22 cellular contexts compared by ENCODE assay signal in the genomic region with DNA sequence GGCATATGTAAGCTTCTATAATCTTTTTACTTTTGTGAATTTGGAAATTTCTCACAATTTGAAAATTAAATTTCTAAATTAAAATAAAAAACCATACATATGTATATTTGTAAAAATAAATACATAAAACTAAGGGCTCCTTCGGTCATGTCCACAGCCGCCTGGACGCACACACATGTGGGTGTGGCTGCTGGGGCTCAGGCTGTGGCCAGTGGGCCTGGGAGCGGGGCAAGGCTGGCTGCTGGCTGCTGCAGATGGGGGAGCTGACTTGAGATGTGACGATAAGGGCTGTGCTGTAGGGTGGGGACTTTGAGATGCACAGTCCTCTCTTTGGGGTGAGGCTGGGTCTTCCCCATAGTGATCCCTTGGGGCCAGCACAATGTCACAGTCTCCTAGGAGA. TPM values are rescaled to one million over a fixed set of nuclear protein-coding genes. Genes with fewer than 3 reads are reported as not detected.
A peak's percentile ranks its signal among the peaks of the same experiment; 100 is the strongest.
DNase-seq lines count a peak whose midpoint lies in the region; ATAC-seq and TF ChIP-seq lines count a peak whose summit lies in the region.
"Had no signal": no experiment of that assay in that cellular context is flagged by ENCODE, and none has a peak within 500 bp of the region (broad histone marks: within the 10 kb centered on the region; RNA-seq: fewer than 3 reads in every experiment).

No MANE protein-coding gene starts in this region.

- H3K36me3 ChIP-seq in adipocyte (ENCODE audit: control insufficient read depth, insufficient read depth, low read length, severe bottlenecking) (peaks cover 58% of the 10 kb centered on the region), esophagus squamous epithelium (peaks cover 4 to 88% (median 36%) of the 10 kb centered on the region in 3 donors)

- CTCF ChIA-PET in activated naive CD4-positive, alpha-beta T cell treated with anti-CD3 and anti-CD28 coated beads for 36 hours (lab: Charles Lee), result interaction anchor here (1.2 kb wide), 1 partner anchor 15 kb away, joined by 4 read pairs; no protein-coding TSS in a partner anchor

- H3K9me3 ChIP-seq in adipocyte (ENCODE audit: control insufficient read depth, low read length), result no peaks in the 10 kb centered on the region
- no peaks in the 10 kb centered on the region for H3K9me3 ChIP-seq in esophagus squamous epithelium
- H3K9me3 ChIP-seq: Peyer's patch had no signal

- intact Hi-C loops in activated naive CD4-positive, alpha-beta T cell treated with anti-CD3 and anti-CD28 coated beads for 36 hours (cut with micrococcal nuclease), result no loop called here
- intact Hi-C loops in esophagus squamous epithelium (cut with DNase I) (no loop called here), Right ventricle myocardium superior (cut with DNase I) (no loop called here)

- peak overlapping the region; percentile 39 for H3K9ac ChIP-seq in adipocyte (ENCODE audit: low read length)
- H3K9ac ChIP-seq: KMS-11 had no signal

- WGBS in esophagus squamous epithelium, 2 donors, result 88 to 92% methylated on average over 5 of the region's 5 CpGs

- H3K27me3 ChIP-seq in adipocyte (replicated peaks; ENCODE audit: control insufficient read depth, insufficient read depth, low read length), result no peaks in the 10 kb centered on the region
- no peaks in the 10 kb centered on the region for H3K27me3 ChIP-seq in esophagus squamous epithelium
- H3K27me3 ChIP-seq: Peyer's patch had no signal

- H3K4me1 Mint-ChIP-seq in activated naive CD4-positive, alpha-beta T cell treated with anti-CD3 and anti-CD28 coated beads for 36 hours (ENCODE audit: low read depth), result peaks cover 35% of the 10 kb centered on the region

- H3K27me3 Mint-ChIP-seq in activated naive CD4-positive, alpha-beta T cell treated with anti-CD3 and anti-CD28 coated beads for 36 hours (ENCODE audit: low read depth), result no peaks in the 10 kb centered on the region

- TF ChIP-seq POLR2A in esophagus squamous epithelium (IDR thresholded peaks at IDR 0.05), result no peak

- no peak overlapping the region for H3K4me3 Mint-ChIP-seq in activated naive CD4-positive, alpha-beta T cell treated with anti-CD3 and anti-CD28 coated beads for 36 hours

- H3K4me1 ChIP-seq in adipocyte (ENCODE audit: control insufficient read depth, insufficient read depth, low read length) (peaks cover 31% of the 10 kb centered on the region), esophagus squamous epithelium (peaks cover 24 to 86% (median 39%) of the 10 kb centered on the region in 3 donors)

- peak overlapping the region; percentile 42 to 86 (median 68) for H3K27ac ChIP-seq in esophagus squamous epithelium
- no peak overlapping the region for H3K27ac ChIP-seq in substantia nigra (ENCODE audit: low read depth, low read length, poor library complexity, severe bottlenecking)
- H3K27ac ChIP-seq: C4-2B, HL-60, KMS-11, Peyer's patch had no signal

- no peak for ATAC-seq in HG02885 (IDR thresholded peaks at IDR 0.05; ENCODE audit: poor library complexity, unreplicated experiment)
- ATAC-seq in Right ventricle myocardium superior (ENCODE audit: poor library complexity), result no peak

- TF ChIP-seq CTCF in esophagus squamous epithelium (IDR thresholded peaks at IDR 0.05), result no peak

- DNase-seq in activated naive CD4-positive, alpha-beta T cell treated with anti-CD3 and anti-CD28 coated beads for 36 hours, result no peak
- DNase-seq in activated naive CD4-positive, alpha-beta T cell treated with anti-CD3 and anti-CD28 coated beads, Interleukin-2, amount 50 U/mL, for 16 hours, result no peak
- no peak for DNase-seq in adipocyte (ENCODE audit: low read depth)
- DNase-seq in esophagus squamous epithelium (lab: John Stamatoyannopoulos, UW), result no peak
- no peak for DNase-seq in substantia nigra (lab: John Stamatoyannopoulos, UW)
- no peak for DNase-seq in Right ventricle myocardium superior
- DNase-seq in NAMALWA (ENCODE audit: low spot score), result no peak
- DNase-seq: AML-193, DMS53, GDM1, NCI-H1105 treated with DMSO at 0.1 percent for 48 hours, NCI-H1694, NCI-H2081, NCI-H2171, NCI-H345, NCI-H524, NCI-H774, Peyer's patch had no signal

- peaks cover 33% of the 10 kb centered on the region for H3K36me3 Mint-ChIP-seq in activated naive CD4-positive, alpha-beta T cell treated with anti-CD3 and anti-CD28 coated beads for 36 hours (ENCODE audit: low read depth)

- H3K27ac Mint-ChIP-seq in activated naive CD4-positive, alpha-beta T cell treated with anti-CD3 and anti-CD28 coated beads for 36 hours, result peak overlapping the region; percentile 36

- H3K4me3 ChIP-seq in adipocyte (ENCODE audit: low read length) (no peak overlapping the region), esophagus squamous epithelium (no peak overlapping the region)
- H3K4me3 ChIP-seq: Peyer's patch had no signal

- H3K9me3 Mint-ChIP-seq in activated naive CD4-positive, alpha-beta T cell treated with anti-CD3 and anti-CD28 coated beads for 36 hours, result no peaks in the 10 kb centered on the region

RNA-seq across cellular contexts. Expression of gene RER1, which starts 4.8 kb away (rescaled TPM):
- 100 to 1,000 TPM; 115 to 124 TPM for total RNA-seq in activated naive CD4-positive, alpha-beta T cell treated with anti-CD3 and anti-CD28 coated beads for 36 hours
- 100 to 1,000 TPM in 1 of 4 donors, 10 to 100 TPM in 3; 63.3 to 136 (median 75.7) TPM for total RNA-seq in esophagus squamous epithelium
- 81.8 TPM for total RNA-seq in Right ventricle myocardium superior

RNA-seq across cellular contexts. Expression of gene MORN1, which starts 5.1 kb away (rescaled TPM):
- 1 to 10 TPM; 3.2 to 4.9 TPM for total RNA-seq in activated naive CD4-positive, alpha-beta T cell treated with anti-CD3 and anti-CD28 coated beads for 36 hours
- total RNA-seq in esophagus squamous epithelium (10 to 100 TPM in 1 of 4 donors, 1 to 10 TPM in 3; 6.7 to 10.8 (median 7.0) TPM), Right ventricle myocardium superior (5.0 TPM)

RNA-seq across cellular contexts. Expression of gene PEX10, which starts 15.9 kb away (rescaled TPM):
- 1 to 10 TPM; 8.6 to 9.1 TPM for total RNA-seq in activated naive CD4-positive, alpha-beta T cell treated with anti-CD3 and anti-CD28 coated beads for 36 hours
- 10 to 100 TPM; 23.2 to 33.2 (median 27.2) TPM for total RNA-seq in esophagus squamous epithelium
- 15.2 TPM for total RNA-seq in Right ventricle myocardium superior
